1 cellular context compared by ENCODE assay signal in genomic region chr6:100463685-100464161, GRCh38.
TF ChIP-seq lines count a peak whose summit lies in the region.

No MANE protein-coding gene starts in this region.

TF ChIP-seq in HEK293, 187 proteins besides CTCF, POLR2A, EP300 and RAD21 (continued from another document):
- TF ChIP-seq, protein P1, sequence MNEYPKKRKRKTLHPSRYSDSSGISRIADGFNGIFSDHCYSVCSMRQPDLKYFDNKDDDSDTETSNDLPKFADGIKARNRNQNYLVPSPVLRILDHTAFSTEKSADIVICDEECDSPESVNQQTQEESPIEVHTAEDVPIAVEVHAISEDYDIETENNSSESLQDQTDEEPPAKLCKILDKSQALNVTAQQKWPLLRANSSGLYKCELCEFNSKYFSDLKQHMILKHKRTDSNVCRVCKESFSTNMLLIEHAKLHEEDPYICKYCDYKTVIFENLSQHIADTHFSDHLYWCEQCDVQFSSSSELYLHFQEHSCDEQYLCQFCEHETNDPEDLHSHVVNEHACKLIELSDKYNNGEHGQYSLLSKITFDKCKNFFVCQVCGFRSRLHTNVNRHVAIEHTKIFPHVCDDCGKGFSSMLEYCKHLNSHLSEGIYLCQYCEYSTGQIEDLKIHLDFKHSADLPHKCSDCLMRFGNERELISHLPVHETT (tag by site-specific recombination; IDR thresholded peaks at IDR 0.05) = no peak
- TF ChIP-seq ZNF37A (tag by site-specific recombination; IDR thresholded peaks at IDR 0.05) (no peak), ZNF624 (tag by site-specific recombination; IDR thresholded peaks at IDR 0.05) (no peak), ZNF341 (tag by site-specific recombination; IDR thresholded peaks at IDR 0.05; ENCODE audit: low read depth) (peak; percentile 32)
